In the genomic region with DNA sequence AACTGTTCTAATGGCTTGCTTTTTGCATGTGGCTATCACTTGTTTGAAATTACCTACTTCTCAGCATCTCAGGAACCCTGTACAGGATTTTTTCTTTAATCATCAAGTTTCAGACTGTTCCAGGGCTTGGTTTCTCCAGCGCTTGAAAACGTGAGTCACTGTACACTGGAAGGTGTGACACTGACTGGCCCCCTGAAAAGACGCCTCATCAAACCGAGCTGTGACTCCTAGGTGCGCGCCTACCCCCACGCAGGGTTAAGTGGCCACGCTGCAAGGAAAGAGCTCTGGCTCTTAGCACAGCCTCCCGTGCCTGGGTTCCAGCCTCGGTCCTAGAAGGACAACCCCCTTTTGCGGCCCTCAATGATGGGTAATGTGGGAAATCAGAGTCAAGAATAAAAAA, we compare ENCODE assay signal across 22 cellular contexts.
A peak's percentile ranks its signal among the peaks of the same experiment; 100 is the strongest.
DNase-seq lines count a peak whose midpoint lies in the region; ATAC-seq and TF ChIP-seq lines count a peak whose summit lies in the region.
"Had no signal": no experiment of that assay in that cellular context is flagged by ENCODE, and none has a peak within 500 bp of the region (broad histone marks: within the 10 kb centered on the region; RNA-seq: fewer than 3 reads in every experiment).

No MANE protein-coding gene starts in this region.

- no peak overlapping the region for H3K27ac Mint-ChIP-seq in activated CD4-positive, alpha-beta T cell treated with anti-CD3 and anti-CD28 coated beads for 36 hours
- no peak overlapping the region for H3K27ac Mint-ChIP-seq in activated CD4-positive, alpha-beta T cell treated with anti-CD3 and anti-CD28 coated beads, Interleukin-2, amount 10 ng/mL, durations not matched to agents 24 days and 14 days
- H3K27ac Mint-ChIP-seq in brain (peak overlapping the region in 3 of 5 experiments; percentile 4 to 63 (median 35)), Calu3 (ENCODE audit: unreplicated experiment) (no peak overlapping the region)
- H3K27ac Mint-ChIP-seq: CD8-positive, alpha-beta T cell; H9; HFFc6 had no signal

- peak; percentile 49 for ATAC-seq in activated CD4-positive, alpha-beta T cell treated with anti-CD3 and anti-CD28 coated beads for 36 hours
- ATAC-seq: CD8-positive, alpha-beta T cell had no signal

- H3K9ac ChIP-seq in BLaER1 treated with 17β-estradiol and CSF1 and Interleukin-3, amounts not matched to agents 10 nM and 100 nM: peak overlapping the region in 5 of 11 experiments; percentile 7 to 57 (median 32); a peak in 6 of 22 replicates
- H3K9ac ChIP-seq: GM23248 had no signal

- no peaks in the 10 kb centered on the region for H3K36me3 ChIP-seq in BLaER1 treated with 17β-estradiol and CSF1 and Interleukin-3, amounts not matched to agents 10 nM and 100 nM
- H3K36me3 ChIP-seq: MG63, SJSA1 had no signal

- no peaks in the 10 kb centered on the region for H3K9me3 Mint-ChIP-seq in activated CD4-positive, alpha-beta T cell treated with anti-CD3 and anti-CD28 coated beads for 36 hours (ENCODE audit: low read depth)
- no peaks in the 10 kb centered on the region for H3K9me3 Mint-ChIP-seq in activated CD4-positive, alpha-beta T cell treated with anti-CD3 and anti-CD28 coated beads, Interleukin-2, amount 10 ng/mL, durations not matched to agents 24 days and 14 days
- peaks cover 0 to 8% (median 0%) of the 10 kb centered on the region in 5 experiments for H3K9me3 Mint-ChIP-seq in brain
- no peaks in the 10 kb centered on the region for H3K9me3 Mint-ChIP-seq in Calu3 (ENCODE audit: low read depth, unreplicated experiment)
- H3K9me3 Mint-ChIP-seq: CD8-positive, alpha-beta T cell; H9; HFFc6 had no signal

- no peaks in the 10 kb centered on the region for H3K27me3 ChIP-seq in BLaER1 treated with 17β-estradiol and CSF1 and Interleukin-3, amounts not matched to agents 10 nM and 100 nM
- H3K27me3 ChIP-seq: MG63, SJSA1 had no signal

- peaks cover 4% of the 10 kb centered on the region for H3K27me3 Mint-ChIP-seq in activated CD4-positive, alpha-beta T cell treated with anti-CD3 and anti-CD28 coated beads for 36 hours
- no peaks in the 10 kb centered on the region for H3K27me3 Mint-ChIP-seq in activated CD4-positive, alpha-beta T cell treated with anti-CD3 and anti-CD28 coated beads, Interleukin-2, amount 10 ng/mL, durations not matched to agents 24 days and 14 days
- H3K27me3 Mint-ChIP-seq in brain: peaks cover 23% of the 10 kb centered on the region
- H3K27me3 Mint-ChIP-seq in Calu3 (ENCODE audit: unreplicated experiment): no peaks in the 10 kb centered on the region

- POLR2A ChIA-PET in activated CD4-positive, alpha-beta T cell treated with anti-CD3 and anti-CD28 coated beads for 36 hours (lab: Charles Lee): interaction anchor here (0.8 kb wide), 1 partner anchor 19 kb away, joined by 3 read pairs; no protein-coding TSS in a partner anchor

- peaks cover 17 to 50% (median 37%) of the 10 kb centered on the region in 10 experiments; a peak in 19 of 20 replicates for H3K4me1 ChIP-seq in BLaER1 treated with 17β-estradiol and CSF1 and Interleukin-3, amounts not matched to agents 10 nM and 100 nM
- H3K4me1 ChIP-seq: SJSA1 had no signal

- no peaks in the 10 kb centered on the region for H3K4me1 Mint-ChIP-seq in activated CD4-positive, alpha-beta T cell treated with anti-CD3 and anti-CD28 coated beads for 36 hours
- no peaks in the 10 kb centered on the region for H3K4me1 Mint-ChIP-seq in activated CD4-positive, alpha-beta T cell treated with anti-CD3 and anti-CD28 coated beads, Interleukin-2, amount 10 ng/mL, durations not matched to agents 24 days and 14 days
- H3K4me1 Mint-ChIP-seq in brain (peaks cover 92% of the 10 kb centered on the region), Calu3 (ENCODE audit: low read depth, unreplicated experiment) (no peaks in the 10 kb centered on the region)

- no peaks in the 10 kb centered on the region for H3K36me3 Mint-ChIP-seq in activated CD4-positive, alpha-beta T cell treated with anti-CD3 and anti-CD28 coated beads for 36 hours (ENCODE audit: low read depth)
- no peaks in the 10 kb centered on the region for H3K36me3 Mint-ChIP-seq in activated CD4-positive, alpha-beta T cell treated with anti-CD3 and anti-CD28 coated beads, Interleukin-2, amount 10 ng/mL, durations not matched to agents 24 days and 14 days (ENCODE audit: low read depth)
- H3K36me3 Mint-ChIP-seq in brain (peaks cover 8% of the 10 kb centered on the region), Calu3 (ENCODE audit: insufficient read depth, unreplicated experiment) (no peaks in the 10 kb centered on the region)
- H3K36me3 Mint-ChIP-seq: CD8-positive, alpha-beta T cell had no signal

- CTCF ChIA-PET in activated CD4-positive, alpha-beta T cell treated with anti-CD3 and anti-CD28 coated beads for 36 hours (lab: Charles Lee): no interaction called here
- CTCF ChIA-PET in Calu3 (lab: Charles Lee): no interaction called here

- TF ChIP-seq CTCF in brain (conservative IDR thresholded peaks at IDR 0.05): no peak
- no peak for TF ChIP-seq CTCF in Calu3 (IDR thresholded peaks at IDR 0.05; ENCODE audit: unreplicated experiment)

- H3K4me3 ChIP-seq in BLaER1 treated with 17β-estradiol and CSF1 and Interleukin-3, amounts not matched to agents 10 nM and 100 nM: no peak overlapping the region
- H3K4me3 ChIP-seq: GM23248, MG63, SJSA1 had no signal

- H3K9me3 ChIP-seq in BLaER1 treated with 17β-estradiol and CSF1 and Interleukin-3, amounts not matched to agents 10 nM and 100 nM (replicated peaks in 1 of 11): no peaks in the 10 kb centered on the region
- H3K9me3 ChIP-seq: MG63 had no signal

- intact Hi-C loops in activated CD4-positive, alpha-beta T cell treated with anti-CD3 and anti-CD28 coated beads for 36 hours (cut with DNase I, micrococcal nuclease): loop anchor here in 1 of 2 experiments (5.0 kb wide), 1 partner anchor 294 kb away; no protein-coding TSS in a partner anchor
- intact Hi-C loops in activated CD4-positive, alpha-beta T cell treated with anti-CD3 and anti-CD28 coated beads, Interleukin-2, amount 10 ng/mL, durations not matched to agents 24 days and 14 days (cut with micrococcal nuclease): no loop called here
- intact Hi-C loops in Calu3 (cut with micrococcal nuclease; ENCODE audit: unreplicated experiment): no loop called here

- peak overlapping the region in 9 of 11 experiments; percentile 10 to 74 (median 64); a peak in 15 of 22 replicates for H3K27ac ChIP-seq in BLaER1 treated with 17β-estradiol and CSF1 and Interleukin-3, amounts not matched to agents 10 nM and 100 nM
- H3K27ac ChIP-seq: GM23248, SJSA1 had no signal

- H3K4me3 Mint-ChIP-seq in activated CD4-positive, alpha-beta T cell treated with anti-CD3 and anti-CD28 coated beads for 36 hours: no peak overlapping the region
- no peak overlapping the region for H3K4me3 Mint-ChIP-seq in activated CD4-positive, alpha-beta T cell treated with anti-CD3 and anti-CD28 coated beads, Interleukin-2, amount 10 ng/mL, durations not matched to agents 24 days and 14 days
- H3K4me3 Mint-ChIP-seq in brain (no peak overlapping the region), Calu3 (ENCODE audit: low read depth, unreplicated experiment) (no peak overlapping the region)
- H3K4me3 Mint-ChIP-seq: CD8-positive, alpha-beta T cell; H9; HFFc6 had no signal

- peak overlapping the region; percentile 26 to 79 (median 63); a peak in 21 of 22 replicates for H3K4me2 ChIP-seq in BLaER1 treated with 17β-estradiol and CSF1 and Interleukin-3, amounts not matched to agents 10 nM and 100 nM

- peak; percentile 13 for DNase-seq in activated CD4-positive, alpha-beta T cell treated with anti-CD3 and anti-CD28 coated beads for 36 hours
- no peak for DNase-seq in activated CD4-positive, alpha-beta T cell treated with anti-CD3 and anti-CD28 coated beads, Interleukin-2, amount 10 ng/mL, durations not matched to agents 24 days and 14 days
- DNase-seq in retina (peak; percentile 15), NCI-H1105 treated with DMSO at 0.1 percent for 48 hours (lab: John Stamatoyannopoulos, UW) (no peak), Calu3 (no peak)
- DNase-seq: 8988T; C1 segment of cervical spinal cord; CD8-positive, alpha-beta T cell; DMS153; GM23248; H9; HFFc6; Kasumi-1; MG63; NCI-H1105; NCI-H1694; NCI-H2081; NCI-H2171; NCI-H524 treated with DMSO at 0.1 percent for 48 hours had no signal

- no peaks in the 10 kb centered on the region for H4K20me1 ChIP-seq in BLaER1 treated with 17β-estradiol and CSF1 and Interleukin-3, amounts not matched to agents 10 nM and 100 nM

- no TSS peak for BruUV-seq in Calu3 (replicated peaks; lab: Mats Ljungman, UMichigan)

Comparison
In these comparisons a context has a peak if more than half of its experiments do, and no peak if none do; other contexts are left out.
1. DNase-seq: peak in activated CD4-positive, alpha-beta T cell treated with anti-CD3 and anti-CD28 coated beads for 36 hours (single experiment) and retina (single experiment); none in activated CD4-positive, alpha-beta T cell treated with anti-CD3 and anti-CD28 coated beads, Interleukin-2, amount 10 ng/mL, durations not matched to agents 24 days and 14 days (single experiment), NCI-H1105 treated with DMSO at 0.1 percent for 48 hours (single experiment) and Calu3 (single experiment).
2. H3K27ac Mint-ChIP-seq: peak in brain (3 of 5); none in activated CD4-positive, alpha-beta T cell treated with anti-CD3 and anti-CD28 coated beads for 36 hours (single experiment), activated CD4-positive, alpha-beta T cell treated with anti-CD3 and anti-CD28 coated beads, Interleukin-2, amount 10 ng/mL, durations not matched to agents 24 days and 14 days (single experiment) and Calu3 (single experiment).